Comparison of ENCODE assay signal across 1 cellular context in genomic region chr15:96340611-96341464, GRCh38.
A peak's percentile ranks its signal among the peaks of the same experiment; 100 is the strongest.
TF ChIP-seq lines count a peak whose summit lies in the region.

No MANE protein-coding gene starts in this region.

TF ChIP-seq in HEK293, 187 proteins besides CTCF, POLR2A, EP300 and RAD21 (continued from another document):
- TF ChIP-seq ZFHX2 (tag by site-specific recombination; conservative IDR thresholded peaks at IDR 0.05): peak; percentile 44; the same call in 1 of the 2 replicates
- TF ChIP-seq ZNF837 (tag by site-specific recombination; IDR thresholded peaks at IDR 0.05): no peak
- TF ChIP-seq ZNF157 (tag by site-specific recombination; IDR thresholded peaks at IDR 0.05): no peak
- TF ChIP-seq KLF9 (tag by site-specific recombination; IDR thresholded peaks at IDR 0.05; ENCODE audit: low read depth): no peak
- no peak for TF ChIP-seq ZNF18 (tag by site-specific recombination; IDR thresholded peaks at IDR 0.05)
- no peak for TF ChIP-seq ZNF645 (tag by site-specific recombination; IDR thresholded peaks at IDR 0.05)
- 0 out of 2 replicates have a peak, but pooled peaks have one; percentile 17 for TF ChIP-seq GLIS1 (tag by site-specific recombination; IDR thresholded peaks at IDR 0.05)
- no peak for TF ChIP-seq ZNF514 (tag by site-specific recombination; IDR thresholded peaks at IDR 0.05)
- TF ChIP-seq ZNF398 (tag by site-specific recombination; IDR thresholded peaks at IDR 0.05): 0 out of 2 replicates have a peak, but pooled peaks have one; percentile 42
- TF ChIP-seq ZNF335 (tag by site-specific recombination; conservative IDR thresholded peaks at IDR 0.05): peak; percentile 47
- TF ChIP-seq ZNF132 (tag by site-specific recombination; IDR thresholded peaks at IDR 0.05; ENCODE audit: borderline replicate concordance): no peak
- TF ChIP-seq SCRT1 (tag by site-specific recombination; IDR thresholded peaks at IDR 0.05; ENCODE audit: borderline replicate concordance): no peak
- no peak for TF ChIP-seq ZNF354C (tag by site-specific recombination; IDR thresholded peaks at IDR 0.05; ENCODE audit: borderline replicate concordance, low read depth)
- TF ChIP-seq YY1 (tag by site-specific recombination; IDR thresholded peaks at IDR 0.05): no peak
- TF ChIP-seq ZNF548 (tag by site-specific recombination; IDR thresholded peaks at IDR 0.05): no peak
- TF ChIP-seq ZBTB49 (tag by site-specific recombination; IDR thresholded peaks at IDR 0.05; ENCODE audit: low read depth): no peak
